In the genomic region with DNA sequence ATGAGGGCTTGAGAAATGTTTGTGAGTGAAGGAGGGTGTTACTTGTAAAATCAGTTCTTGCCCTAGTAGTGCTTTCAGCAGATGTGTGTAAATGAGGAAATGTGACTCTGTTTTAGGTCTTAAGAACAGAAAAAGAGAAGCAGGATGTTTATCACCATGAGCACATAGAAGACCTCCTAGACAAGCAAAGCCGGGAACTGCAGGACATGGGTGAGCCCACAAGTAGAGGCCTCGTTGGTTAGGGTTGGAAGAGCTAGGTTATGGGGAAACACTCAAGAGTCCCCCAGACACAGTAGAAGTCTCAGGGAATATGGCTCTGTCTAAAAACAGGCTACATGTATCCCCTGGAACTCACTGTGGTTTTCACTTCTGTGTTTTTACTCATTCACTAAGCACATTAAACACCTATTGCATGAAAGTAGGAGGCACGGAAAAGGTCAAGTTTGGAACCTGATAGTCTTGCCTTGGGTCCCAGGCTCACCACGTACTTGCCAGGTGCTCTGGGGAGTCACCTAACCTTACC, we compare ENCODE assay signal across 11 cellular contexts. TPM values are rescaled to one million over a fixed set of nuclear protein-coding genes. Genes with fewer than 3 reads are reported as not detected.
A peak's percentile ranks its signal among the peaks of the same experiment; 100 is the strongest.
DNase-seq lines count a peak whose midpoint lies in the region; ATAC-seq and TF ChIP-seq lines count a peak whose summit lies in the region.
"Had no signal": no experiment of that assay in that cellular context is flagged by ENCODE, and none has a peak within 500 bp of the region (broad histone marks: within the 10 kb centered on the region; RNA-seq: fewer than 3 reads in every experiment).

No MANE protein-coding gene starts in this region.

- H3K27me3 ChIP-seq in esophagus muscularis mucosa, result peaks cover 0 to 3% (median 0%) of the 10 kb centered on the region in 4 donors
- H3K27me3 ChIP-seq: gastrocnemius medialis had no signal

- H3K27me3 Mint-ChIP-seq in dendritic cell treated with granulocyte-macrophage colony-stimulating factor and Interleukin-4, amounts not matched to agents 40 ng/mL and 50 ng/mL, for 4 days, result peaks cover 3% of the 10 kb centered on the region

- peak; percentile 53 for ATAC-seq in GM18858 (IDR thresholded peaks at IDR 0.05; ENCODE audit: unreplicated experiment)
- peak; percentile 61 for ATAC-seq in GM21717 (IDR thresholded peaks at IDR 0.05; ENCODE audit: unreplicated experiment)
- ATAC-seq in HG03442 (IDR thresholded peaks at IDR 0.05; ENCODE audit: unreplicated experiment), result peak; percentile 71
- ATAC-seq: gastrocnemius medialis had no signal

- no peak for TF ChIP-seq POLR2A in esophagus muscularis mucosa (IDR thresholded peaks at IDR 0.05; ENCODE audit: low read depth)

- H3K9me3 ChIP-seq in esophagus muscularis mucosa, result no peaks in the 10 kb centered on the region
- H3K9me3 ChIP-seq: gastrocnemius medialis had no signal

- H3K27ac ChIP-seq in esophagus muscularis mucosa (replicated peaks in 1 of 4), result no peak overlapping the region
- H3K27ac ChIP-seq: gastrocnemius medialis had no signal

- H3K4me3 Mint-ChIP-seq in dendritic cell treated with granulocyte-macrophage colony-stimulating factor and Interleukin-4, amounts not matched to agents 40 ng/mL and 50 ng/mL, for 4 days, result no peak overlapping the region

- H3K9me3 Mint-ChIP-seq in dendritic cell treated with granulocyte-macrophage colony-stimulating factor and Interleukin-4, amounts not matched to agents 40 ng/mL and 50 ng/mL, for 4 days, result no peaks in the 10 kb centered on the region

- no peaks in the 10 kb centered on the region for H3K36me3 Mint-ChIP-seq in dendritic cell treated with granulocyte-macrophage colony-stimulating factor and Interleukin-4, amounts not matched to agents 40 ng/mL and 50 ng/mL, for 4 days (ENCODE audit: low read depth)

- H3K36me3 ChIP-seq in esophagus muscularis mucosa, result no peaks in the 10 kb centered on the region
- H3K36me3 ChIP-seq: gastrocnemius medialis had no signal

- H3K4me1 Mint-ChIP-seq in dendritic cell treated with granulocyte-macrophage colony-stimulating factor and Interleukin-4, amounts not matched to agents 40 ng/mL and 50 ng/mL, for 4 days (ENCODE audit: low read depth), result peaks cover 23% of the 10 kb centered on the region

- TF ChIP-seq EP300 in esophagus muscularis mucosa (IDR thresholded peaks at IDR 0.05), result no peak

- H3K4me3 ChIP-seq in esophagus muscularis mucosa, result no peak overlapping the region
- H3K4me3 ChIP-seq: gastrocnemius medialis had no signal

- DNase-seq in NCI-H2196 (lab: John Stamatoyannopoulos, UW; ENCODE audit: unreplicated experiment), result no peak
- no peak for DNase-seq in esophagus muscularis mucosa (ENCODE audit: extremely low spot score)
- no peak for DNase-seq in SW 1271 (lab: John Stamatoyannopoulos, UW)
- no peak for DNase-seq in NK-92 treated with Interleukin-12 subunit alpha and Interleukin-12 subunit beta, amount 100 ng/mL, for 24 hours (lab: John Stamatoyannopoulos, UW)
- DNase-seq: DND-41, gastrocnemius medialis, NCI-H526 treated with DMSO at 0.1 percent for 48 hours had no signal

- no peaks in the 10 kb centered on the region for H3K4me1 ChIP-seq in esophagus muscularis mucosa
- H3K4me1 ChIP-seq: gastrocnemius medialis had no signal

- TF ChIP-seq CTCF in esophagus muscularis mucosa (IDR thresholded peaks at IDR 0.05), result no peak

- intact Hi-C loops in dendritic cell treated with granulocyte-macrophage colony-stimulating factor and Interleukin-4, amounts not matched to agents 40 ng/mL and 50 ng/mL, for 4 days (cut with micrococcal nuclease), result loop anchor here (10.0 kb wide), 1 partner anchor 433 kb away; a partner anchor contains a TSS
- intact Hi-C loops in esophagus muscularis mucosa (cut with DNase I), result no loop called here

- 65% methylated on average over 4 of the region's 4 CpGs for WGBS in esophagus muscularis mucosa

- peak overlapping the region; percentile 84 for H3K27ac Mint-ChIP-seq in dendritic cell treated with granulocyte-macrophage colony-stimulating factor and Interleukin-4, amounts not matched to agents 40 ng/mL and 50 ng/mL, for 4 days

RNA-seq across cellular contexts. Expression of a gene that starts 48.5 kb away (rescaled TPM):
- total RNA-seq in esophagus muscularis mucosa, result under 1 TPM in 2 of 4 donors, not detected in 2; 0.26 to 0.40 TPM
- total RNA-seq: gastrocnemius medialis had no signal

RNA-seq across cellular contexts. Expression of a gene that starts 49.2 kb away (rescaled TPM):
- total RNA-seq in esophagus muscularis mucosa, result not detected

RNA-seq across cellular contexts. Expression of a gene that starts 49.2 kb away (rescaled TPM):
- total RNA-seq in esophagus muscularis mucosa, result 10 to 100 TPM; 49.8 to 71.7 (median 58.4) TPM
